9 cellular contexts compared by ENCODE assay signal in genomic region chr4:81030617-81031388, GRCh38. TPM values are rescaled to one million over a fixed set of nuclear protein-coding genes. Genes with fewer than 3 reads are reported as not detected.
A peak's percentile ranks its signal among the peaks of the same experiment; 100 is the strongest.
DNase-seq lines count a peak whose midpoint lies in the region; ATAC-seq and FAIRE-seq lines count a peak whose summit lies in the region.
"Had no signal": no experiment of that assay in that cellular context is flagged by ENCODE, and none has a peak within 500 bp of the region (broad histone marks: within the 10 kb centered on the region; RNA-seq: fewer than 3 reads in every experiment).

TSS of gene BMP3 (plus strand) at chr4:81030708. CDS start at chr4:81031285, 577 bp downstream.

- H3K4me2 ChIP-seq in Karpas-422 (ENCODE audit: low read depth, low read length, poor library complexity, severe bottlenecking), result peak within 1 kb of the TSS; percentile 11

- no peaks in the 10 kb centered on the region for H4K20me1 ChIP-seq in Karpas-422 (ENCODE audit: insufficient read depth, low read depth, low read length)

- H3K36me3 ChIP-seq in Karpas-422 (ENCODE audit: insufficient read depth, low read length), result no peaks in the 10 kb centered on the region

- FAIRE-seq in RCC 7860 (lab: Jason Lieb, UNC), result no peak

- no peaks in the 10 kb centered on the region for H3K36me3 Mint-ChIP-seq in stimulated activated naive CD8-positive, alpha-beta T cell treated with anti-CD3 and anti-CD28 coated beads, Interleukin-15, Interleukin-2, amounts not matched to agents 100 ng/mL and 50 ng/mL, for 24 hours (ENCODE audit: low read depth)

- no peaks in the 10 kb centered on the region for H3K4me1 ChIP-seq in Karpas-422 (ENCODE audit: low read length)

- no peaks in the 10 kb centered on the region for H3K79me2 ChIP-seq in Karpas-422 (ENCODE audit: low read length)

- peaks cover 18% of the 10 kb centered on the region for H3K4me1 Mint-ChIP-seq in stimulated activated naive CD8-positive, alpha-beta T cell treated with anti-CD3 and anti-CD28 coated beads, Interleukin-15, Interleukin-2, amounts not matched to agents 100 ng/mL and 50 ng/mL, for 24 hours (ENCODE audit: low read depth)

- H3K9me3 ChIP-seq in Karpas-422 (ENCODE audit: low read length), result no peaks in the 10 kb centered on the region

- ATAC-seq in HG02840 (IDR thresholded peaks at IDR 0.05; ENCODE audit: low FRiP score, unreplicated experiment), result no peak

- H3K9ac ChIP-seq in Karpas-422 (ENCODE audit: low read length), result no peak within 1 kb of the TSS

- H3K4me3 ChIP-seq in Karpas-422 (ENCODE audit: low read length), result no peak within 1 kb of the TSS

- peaks cover 71% of the 10 kb centered on the region for H3K27me3 Mint-ChIP-seq in stimulated activated naive CD8-positive, alpha-beta T cell treated with anti-CD3 and anti-CD28 coated beads, Interleukin-15, Interleukin-2, amounts not matched to agents 100 ng/mL and 50 ng/mL, for 24 hours

- no peaks in the 10 kb centered on the region for H3K27me3 ChIP-seq in Karpas-422 (ENCODE audit: low read length)

- H3K27ac ChIP-seq in Karpas-422 (ENCODE audit: low read length) (no peak within 1 kb of the TSS), caudate nucleus (ENCODE audit: low read depth, low read length) (no peak within 1 kb of the TSS)

- H3K4me3 Mint-ChIP-seq in stimulated activated naive CD8-positive, alpha-beta T cell treated with anti-CD3 and anti-CD28 coated beads, Interleukin-15, Interleukin-2, amounts not matched to agents 100 ng/mL and 50 ng/mL, for 24 hours, result peak within 1 kb of the TSS; percentile 83

- DNase-seq in Daoy (ENCODE audit: low read depth) (peak; percentile 8), Karpas-422 (no peak), astrocyte of the hippocampus (ENCODE audit: low read depth, low spot score) (peak; percentile 55), islet precursor cell (peak; percentile 63), RCC 7860 (ENCODE audit: low spot score) (no peak), caudate nucleus (lab: John Stamatoyannopoulos, UW) (no peak)

- H3K27ac Mint-ChIP-seq in stimulated activated naive CD8-positive, alpha-beta T cell treated with anti-CD3 and anti-CD28 coated beads, Interleukin-15, Interleukin-2, amounts not matched to agents 100 ng/mL and 50 ng/mL, for 24 hours, result no peak within 1 kb of the TSS

- H3K9me3 Mint-ChIP-seq in stimulated activated naive CD8-positive, alpha-beta T cell treated with anti-CD3 and anti-CD28 coated beads, Interleukin-15, Interleukin-2, amounts not matched to agents 100 ng/mL and 50 ng/mL, for 24 hours, result no peaks in the 10 kb centered on the region

- no peaks in the 10 kb centered on the region for H3K9me2 ChIP-seq in Karpas-422 (replicated peaks; ENCODE audit: insufficient read depth, low read length)

- H2AFZ ChIP-seq in Karpas-422 (ENCODE audit: low read length), result no peak within 1 kb of the TSS

RNA-seq across cellular contexts. Expression of gene BMP3, which starts in this region (rescaled TPM):
- 0.63 TPM in 1 of 2 replicates, not detected in the other for total RNA-seq in Daoy (2014; rRNA removed; shearing (Covaris generic))
- not detected in 2 replicates for total RNA-seq in Karpas-422 (2014; rRNA removed; shearing (Covaris generic); ENCODE audit: low replicate concordance)
- total RNA-seq: NCI-H460 had no signal

Comparison
In these comparisons a context has a peak if more than half of its experiments do, and no peak if none do; other contexts are left out.
1. Peak in DNase-seq in Daoy; RNA of the gene not detected or under 1 TPM.
2. DNase-seq: peak in astrocyte of the hippocampus (single experiment) and islet precursor cell (single experiment); none in Karpas-422 (single experiment), RCC 7860 (single experiment) and caudate nucleus (0 of 61).